In the genomic region with DNA sequence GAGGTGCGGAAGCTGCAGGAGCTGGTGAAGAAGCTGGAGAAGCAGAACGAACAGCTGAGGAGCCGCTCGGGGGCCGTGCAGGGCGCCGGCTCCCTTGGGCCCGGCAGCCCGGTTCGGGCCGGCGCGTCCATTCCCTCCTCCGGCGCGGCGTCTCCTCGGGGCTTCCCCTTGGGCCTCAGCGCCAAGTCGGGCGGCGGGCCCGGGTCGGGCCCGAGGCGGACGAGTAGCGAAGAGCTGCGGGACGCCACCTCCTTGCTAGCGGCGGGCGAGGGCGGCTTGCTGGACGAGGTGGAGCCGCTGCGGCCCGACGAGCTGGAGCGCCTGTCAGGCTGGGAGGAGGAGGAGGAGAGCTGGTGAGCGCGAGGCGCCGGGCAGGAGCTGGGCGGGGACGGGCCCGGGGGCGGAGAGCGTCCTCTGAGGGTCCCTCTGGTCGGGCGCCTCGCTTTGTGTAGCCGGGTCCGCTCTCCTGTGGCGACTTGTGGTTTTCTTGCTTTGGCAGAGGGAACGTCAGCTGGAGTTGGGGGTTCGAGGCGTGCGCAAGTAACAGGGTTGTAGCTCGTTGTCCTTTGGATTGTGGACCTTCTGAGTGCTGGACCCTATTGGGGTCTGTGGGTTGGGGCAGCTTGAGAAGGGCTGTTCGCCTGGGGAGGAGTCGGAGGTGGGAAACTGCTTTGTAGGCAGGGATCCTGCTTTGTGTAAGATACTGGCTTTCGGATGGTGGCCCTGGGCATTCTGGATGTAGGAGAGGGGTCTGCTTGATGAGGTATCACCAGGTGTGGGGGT, we compare ENCODE assay signal across 1 cellular context.
A peak's percentile ranks its signal among the peaks of the same experiment; 100 is the strongest.
TF ChIP-seq lines count a peak whose summit lies in the region.

No MANE protein-coding gene starts in this region.

TF ChIP-seq in GM12878, 131 proteins besides CTCF, POLR2A, EP300 and RAD21:
- TF ChIP-seq RUNX3 (IDR thresholded peaks at IDR 0.05; ENCODE audit: low read length) (peak; percentile 47; the same call in 1 of the 2 replicates), ELK1 (IDR thresholded peaks at IDR 0.05; ENCODE audit: low read depth, low read length) (no peak), CHD2 (IDR thresholded peaks at IDR 0.05; ENCODE audit: borderline replicate concordance, low read depth, low read length) (no peak), GATAD2B (conservative IDR thresholded peaks at IDR 0.05; ENCODE audit: low read depth) (peak; percentile 72), RCOR1 (conservative IDR thresholded peaks at IDR 0.05; ENCODE audit: low read depth, low read length) (0 out of 2 replicates have a peak, but pooled peaks have one; percentile 13), YY1 (IDR thresholded peaks at IDR 0.05; ENCODE audit: low read depth, low read length) (no peak), SIN3A (IDR thresholded peaks at IDR 0.05; ENCODE audit: low read depth, low read length) (0 out of 2 replicates have a peak, but pooled peaks have one; percentile 25), ZSCAN29 (IDR thresholded peaks at IDR 0.05) (no peak), CBX5 (IDR thresholded peaks at IDR 0.05; ENCODE audit: low read depth) (peak; percentile 24; the same call in 1 of the 2 replicates), SRF (IDR thresholded peaks at IDR 0.05; ENCODE audit: low read depth in 2 of 2, low read length in 2 of 2) (no peak), ZNF687 (IDR thresholded peaks at IDR 0.05) (0 out of 2 replicates have a peak, but pooled peaks have one; percentile 15), IKZF1 (conservative IDR thresholded peaks at IDR 0.05) (peak; percentile 48), MEF2A (IDR thresholded peaks at IDR 0.05; ENCODE audit: insufficient read depth, low read depth, low read length) (no peak), DPF2 (IDR thresholded peaks at IDR 0.05) (0 out of 2 replicates have a peak, but pooled peaks have one; percentile 59), LARP7 (IDR thresholded peaks at IDR 0.05) (peak; percentile 68), ASH2L (IDR thresholded peaks at IDR 0.05; ENCODE audit: borderline replicate concordance, low read depth) (peak; percentile 77; the same call in 1 of the 2 replicates), HDAC6 (IDR thresholded peaks at IDR 0.05; ENCODE audit: unreplicated experiment) (no peak)
- TF ChIP-seq, protein P1, sequence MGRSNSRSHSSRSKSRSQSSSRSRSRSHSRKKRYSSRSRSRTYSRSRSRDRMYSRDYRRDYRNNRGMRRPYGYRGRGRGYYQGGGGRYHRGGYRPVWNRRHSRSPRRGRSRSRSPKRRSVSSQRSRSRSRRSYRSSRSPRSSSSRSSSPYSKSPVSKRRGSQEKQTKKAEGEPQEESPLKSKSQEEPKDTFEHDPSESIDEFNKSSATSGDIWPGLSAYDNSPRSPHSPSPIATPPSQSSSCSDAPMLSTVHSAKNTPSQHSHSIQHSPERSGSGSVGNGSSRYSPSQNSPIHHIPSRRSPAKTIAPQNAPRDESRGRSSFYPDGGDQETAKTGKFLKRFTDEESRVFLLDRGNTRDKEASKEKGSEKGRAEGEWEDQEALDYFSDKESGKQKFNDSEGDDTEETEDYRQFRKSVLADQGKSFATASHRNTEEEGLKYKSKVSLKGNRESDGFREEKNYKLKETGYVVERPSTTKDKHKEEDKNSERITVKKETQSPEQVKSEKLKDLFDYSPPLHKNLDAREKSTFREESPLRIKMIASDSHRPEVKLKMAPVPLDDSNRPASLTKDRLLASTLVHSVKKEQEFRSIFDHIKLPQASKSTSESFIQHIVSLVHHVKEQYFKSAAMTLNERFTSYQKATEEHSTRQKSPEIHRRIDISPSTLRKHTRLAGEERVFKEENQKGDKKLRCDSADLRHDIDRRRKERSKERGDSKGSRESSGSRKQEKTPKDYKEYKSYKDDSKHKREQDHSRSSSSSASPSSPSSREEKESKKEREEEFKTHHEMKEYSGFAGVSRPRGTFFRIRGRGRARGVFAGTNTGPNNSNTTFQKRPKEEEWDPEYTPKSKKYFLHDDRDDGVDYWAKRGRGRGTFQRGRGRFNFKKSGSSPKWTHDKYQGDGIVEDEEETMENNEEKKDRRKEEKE (IDR thresholded peaks at IDR 0.05): no peak
- TF ChIP-seq, protein P2, sequence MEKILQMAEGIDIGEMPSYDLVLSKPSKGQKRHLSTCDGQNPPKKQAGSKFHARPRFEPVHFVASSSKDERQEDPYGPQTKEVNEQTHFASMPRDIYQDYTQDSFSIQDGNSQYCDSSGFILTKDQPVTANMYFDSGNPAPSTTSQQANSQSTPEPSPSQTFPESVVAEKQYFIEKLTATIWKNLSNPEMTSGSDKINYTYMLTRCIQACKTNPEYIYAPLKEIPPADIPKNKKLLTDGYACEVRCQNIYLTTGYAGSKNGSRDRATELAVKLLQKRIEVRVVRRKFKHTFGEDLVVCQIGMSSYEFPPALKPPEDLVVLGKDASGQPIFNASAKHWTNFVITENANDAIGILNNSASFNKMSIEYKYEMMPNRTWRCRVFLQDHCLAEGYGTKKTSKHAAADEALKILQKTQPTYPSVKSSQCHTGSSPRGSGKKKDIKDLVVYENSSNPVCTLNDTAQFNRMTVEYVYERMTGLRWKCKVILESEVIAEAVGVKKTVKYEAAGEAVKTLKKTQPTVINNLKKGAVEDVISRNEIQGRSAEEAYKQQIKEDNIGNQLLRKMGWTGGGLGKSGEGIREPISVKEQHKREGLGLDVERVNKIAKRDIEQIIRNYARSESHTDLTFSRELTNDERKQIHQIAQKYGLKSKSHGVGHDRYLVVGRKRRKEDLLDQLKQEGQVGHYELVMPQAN (conservative IDR thresholded peaks at IDR 0.05): peak; percentile 70
TF ChIP-seq in GM12878: peak in this region for 11.
